Comparison of ENCODE assay signal across 1 cellular context in genomic region chr7:132575336-132575986, GRCh38.
A peak's percentile ranks its signal among the peaks of the same experiment; 100 is the strongest.
TF ChIP-seq lines count a peak whose summit lies in the region.

No MANE protein-coding gene starts in this region.

TF ChIP-seq in H1, 55 proteins besides CTCF, POLR2A, EP300 and RAD21:
- TF ChIP-seq RNF2 (IDR thresholded peaks at IDR 0.05; ENCODE audit: borderline replicate concordance, low read depth, low read length, missing control alignments, poor library complexity, severe bottlenecking) (peak; percentile 78), NRF1 (IDR thresholded peaks at IDR 0.05; ENCODE audit: low read depth, low read length) (no peak), TCF12 (IDR thresholded peaks at IDR 0.05; ENCODE audit: low read depth, low read length) (no peak), E2F6 (IDR thresholded peaks at IDR 0.05) (0 out of 2 replicates have a peak, but pooled peaks have one; percentile 31), MAX (IDR thresholded peaks at IDR 0.05) (0 out of 2 replicates have a peak, but pooled peaks have one; percentile 32)
